Comparison of ENCODE assay signal across 10 cellular contexts in genomic region chr10:102675151-102675886, GRCh38. TPM values are rescaled to one million over a fixed set of nuclear protein-coding genes. Genes with fewer than 3 reads are reported as not detected.
DNase-seq lines count a peak whose midpoint lies in the region; ATAC-seq and TF ChIP-seq lines count a peak whose summit lies in the region.
"Had no signal": no experiment of that assay in that cellular context is flagged by ENCODE, and none has a peak within 500 bp of the region (broad histone marks: within the 10 kb centered on the region; RNA-seq: fewer than 3 reads in every experiment).

No MANE protein-coding gene starts in this region.

- intact Hi-C loops in activated naive CD4-positive, alpha-beta T cell treated with anti-CD3 and anti-CD28 coated beads for 36 hours (cut with micrococcal nuclease), result loop anchor here (2.0 kb wide), 2 partner anchors 15 to 39 kb away; partner anchors contain the start of genes ARL3 and SFXN2
- intact Hi-C loops in adrenal gland (cut with DNase I) (no loop called here), thyroid gland (cut with DNase I) (loop anchor here (2.0 kb wide), 1 partner anchor 31 kb away; the partner anchor contains the start of gene TRIM8)

- H3K36me3 ChIP-seq in adrenal gland (replicated peaks in 1 of 2) (no peaks in the 10 kb centered on the region), thyroid gland (no peaks in the 10 kb centered on the region)

- H3K27ac ChIP-seq in adrenal gland, result peak overlapping the region in 4 of 5 donors; percentile 36 to 91 (median 66)
- H3K27ac ChIP-seq in thyroid gland, result peak overlapping the region; percentile 94 to 99 (median 96)
- no peak overlapping the region for H3K27ac ChIP-seq in foreskin keratinocyte
- H3K27ac ChIP-seq: C4-2B had no signal

- no peak for ATAC-seq in foreskin keratinocyte

- TF ChIP-seq POLR2A in adrenal gland (IDR thresholded peaks at IDR 0.05) (no peak), thyroid gland (IDR thresholded peaks at IDR 0.05) (no peak)

- H3K27ac Mint-ChIP-seq in activated naive CD4-positive, alpha-beta T cell treated with anti-CD3 and anti-CD28 coated beads for 36 hours, result no peak overlapping the region

- no peak overlapping the region for H3K4me3 Mint-ChIP-seq in activated naive CD4-positive, alpha-beta T cell treated with anti-CD3 and anti-CD28 coated beads for 36 hours

- H3K9me3 Mint-ChIP-seq in activated naive CD4-positive, alpha-beta T cell treated with anti-CD3 and anti-CD28 coated beads for 36 hours, result no peaks in the 10 kb centered on the region

- H3K4me1 ChIP-seq in adrenal gland (replicated peaks in 1 of 2), result peaks cover 6 to 59% of the 10 kb centered on the region in 2 donors
- H3K4me1 ChIP-seq in thyroid gland, result peaks cover 84 to 89% of the 10 kb centered on the region in 2 donors
- H3K4me1 ChIP-seq in foreskin keratinocyte, result peaks cover 16% of the 10 kb centered on the region

- no peaks in the 10 kb centered on the region for H3K36me3 Mint-ChIP-seq in activated naive CD4-positive, alpha-beta T cell treated with anti-CD3 and anti-CD28 coated beads for 36 hours (ENCODE audit: low read depth)

- H3K4me1 Mint-ChIP-seq in activated naive CD4-positive, alpha-beta T cell treated with anti-CD3 and anti-CD28 coated beads for 36 hours (ENCODE audit: low read depth), result peaks cover 35% of the 10 kb centered on the region

- H3K27me3 ChIP-seq in adrenal gland, result no peaks in the 10 kb centered on the region
- H3K27me3 ChIP-seq in thyroid gland, result no peaks in the 10 kb centered on the region
- no peaks in the 10 kb centered on the region for H3K27me3 ChIP-seq in foreskin keratinocyte

- H3K27me3 Mint-ChIP-seq in activated naive CD4-positive, alpha-beta T cell treated with anti-CD3 and anti-CD28 coated beads for 36 hours (ENCODE audit: low read depth), result no peaks in the 10 kb centered on the region

- CTCF ChIA-PET in activated naive CD4-positive, alpha-beta T cell treated with anti-CD3 and anti-CD28 coated beads for 36 hours (lab: Charles Lee), result interaction anchor here (1.2 to 5.7 kb wide), 8 partner anchors 9 to 445 kb away, joined by 3 to 38 read pairs (median 6); partner anchors contain the start of genes ARL3 and SFXN2

- H3K4me3 ChIP-seq in adrenal gland (no peak overlapping the region), thyroid gland (replicated peaks in 1 of 3) (no peak overlapping the region)

- TF ChIP-seq CTCF in adrenal gland (IDR thresholded peaks at IDR 0.05), result no peak
- TF ChIP-seq CTCF in thyroid gland (IDR thresholded peaks at IDR 0.05), result no peak
- no peak for TF ChIP-seq CTCF in foreskin keratinocyte (conservative IDR thresholded peaks at IDR 0.05)

- in situ Hi-C loops in G401 (cut with HindIII; ENCODE audit: low sequenced_read_pairs), result no loop called here

- DNase-seq in activated naive CD4-positive, alpha-beta T cell treated with anti-CD3 and anti-CD28 coated beads for 36 hours, result peak; percentile 33
- no peak for DNase-seq in activated naive CD4-positive, alpha-beta T cell treated with anti-CD3 and anti-CD28 coated beads, Interleukin-2, amount 50 U/mL, for 16 hours
- DNase-seq in adrenal gland (no peak), mesenteric fat pad (ENCODE audit: low spot score) (peak; percentile 64), thyroid gland (peak in 1 of 2 donors; percentile 30), foreskin keratinocyte (no peak), G401 (ENCODE audit: low spot score) (no peak), NCI-H2171 treated with DMSO at 0.1 percent for 48 hours (lab: John Stamatoyannopoulos, UW) (no peak)
- DNase-seq: NCI-H2107 had no signal

- 54 to 62% (median 58%) methylated on average over 7 to 10 of the region's 10 CpGs for WGBS in adrenal gland, 4 donors
- 32 to 37% methylated on average over 7 to 10 of the region's 10 CpGs for WGBS in thyroid gland, 2 donors

- H3K9me3 ChIP-seq in adrenal gland (replicated peaks in 1 of 3) (no peaks in the 10 kb centered on the region), thyroid gland (no peaks in the 10 kb centered on the region)

RNA-seq across cellular contexts. Expression of gene TRIM8, which starts 31.0 kb away (rescaled TPM):
- 10 to 100 TPM; 18.8 to 20.0 TPM for total RNA-seq in activated naive CD4-positive, alpha-beta T cell treated with anti-CD3 and anti-CD28 coated beads for 36 hours
- total RNA-seq in adrenal gland, result 100 to 1,000 TPM in 7 of 8 donors, 10 to 100 TPM in 1; 73.1 to 175 (median 138) TPM
- polyA plus RNA-seq in adrenal gland, result 10 to 100 TPM; 45.0 to 57.6 (median 53.0) TPM
- 146 TPM for total RNA-seq in mesenteric fat pad
- 100 to 1,000 TPM; 138 to 187 (median 162) TPM for total RNA-seq in thyroid gland
- total RNA-seq in foreskin keratinocyte, result 57.9 and 65.4 TPM in 2 replicates
- 59.3 and 62.8 TPM in 2 replicates for polyA plus RNA-seq in foreskin keratinocyte
- total RNA-seq in G401 (2014; rRNA removed; shearing (Covaris generic)), result 30.2 and 44.4 TPM in 2 replicates

RNA-seq across cellular contexts. Expression of gene ARL3, which starts 38.9 kb away (rescaled TPM):
- 1 to 10 TPM; 3.9 TPM for total RNA-seq in activated naive CD4-positive, alpha-beta T cell treated with anti-CD3 and anti-CD28 coated beads for 36 hours
- total RNA-seq in adrenal gland, result 10 to 100 TPM in 3 of 8 donors, 1 to 10 TPM in 5; 4.8 to 13.2 (median 7.9) TPM
- 10 to 100 TPM in 1 of 3 donors, 1 to 10 TPM in 2; 6.4 to 20.5 (median 7.6) TPM for polyA plus RNA-seq in adrenal gland
- total RNA-seq in mesenteric fat pad, result 5.7 TPM
- total RNA-seq in thyroid gland, result 10 to 100 TPM in 2 of 4 donors, 1 to 10 TPM in 2; 6.6 to 13.4 (median 10.2) TPM
- 9.3 and 10.0 TPM in 2 replicates for total RNA-seq in foreskin keratinocyte
- 15.4 and 16.2 TPM in 2 replicates for polyA plus RNA-seq in foreskin keratinocyte
- total RNA-seq in G401 (2014; rRNA removed; shearing (Covaris generic)), result 10.4 and 10.5 TPM in 2 replicates

RNA-seq across cellular contexts. Expression of gene SFXN2, which starts 39.1 kb away (rescaled TPM):
- total RNA-seq in activated naive CD4-positive, alpha-beta T cell treated with anti-CD3 and anti-CD28 coated beads for 36 hours, result 1 to 10 TPM; 8.7 to 9.4 TPM
- 10 to 100 TPM in 2 of 8 donors, 1 to 10 TPM in 5, under 1 TPM in 1; 0.91 to 12.2 (median 6.4) TPM for total RNA-seq in adrenal gland
- polyA plus RNA-seq in adrenal gland, result 1 to 10 TPM; 3.7 to 4.4 (median 4.1) TPM
- total RNA-seq in mesenteric fat pad, result 7.2 TPM
- total RNA-seq in thyroid gland, result 10 to 100 TPM in 3 of 4 donors, 1 to 10 TPM in 1; 5.1 to 38.4 (median 20.9) TPM
- total RNA-seq in foreskin keratinocyte, result 11.8 and 14.3 TPM in 2 replicates
- 6.7 and 8.2 TPM in 2 replicates for polyA plus RNA-seq in foreskin keratinocyte
- 17.0 and 25.7 TPM in 2 replicates for total RNA-seq in G401 (2014; rRNA removed; shearing (Covaris generic))

Comparison
In these comparisons a context has a peak if more than half of its experiments do, and no peak if none do; other contexts are left out.
1. DNase-seq: peak in activated naive CD4-positive, alpha-beta T cell treated with anti-CD3 and anti-CD28 coated beads for 36 hours (single experiment) and mesenteric fat pad (single experiment); none in activated naive CD4-positive, alpha-beta T cell treated with anti-CD3 and anti-CD28 coated beads, Interleukin-2, amount 50 U/mL, for 16 hours (single experiment), adrenal gland (0 of 7), foreskin keratinocyte (0 of 2), G401 (single experiment) and NCI-H2171 treated with DMSO at 0.1 percent for 48 hours (single experiment).
2. intact Hi-C loops: an anchor here in activated naive CD4-positive, alpha-beta T cell treated with anti-CD3 and anti-CD28 coated beads for 36 hours (2.0 kb wide) and thyroid gland (2.0 kb wide); none called in adrenal gland.